ENCODE assay signal across 8 cellular contexts in the genomic region with DNA sequence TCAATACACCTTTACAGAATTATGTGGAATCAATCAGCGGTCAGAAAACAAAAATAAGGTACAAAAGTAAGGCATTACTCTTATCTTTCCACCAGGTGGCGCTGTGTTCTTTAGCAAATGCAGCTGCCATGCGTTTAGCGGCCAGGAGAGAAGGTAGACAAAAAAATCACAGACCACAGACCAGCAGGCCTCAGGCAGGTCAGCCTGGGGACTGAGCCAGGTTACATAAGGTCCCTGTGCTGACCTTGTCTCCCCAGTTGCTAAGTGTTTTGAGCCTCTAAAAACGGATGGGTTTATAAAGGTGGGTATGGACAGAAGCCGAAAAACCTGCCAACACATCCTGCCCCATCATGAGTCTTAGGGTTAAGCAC. TPM values are rescaled to one million over a fixed set of nuclear protein-coding genes. Genes with fewer than 3 reads are reported as not detected.
DNase-seq lines count a peak whose midpoint lies in the region; ATAC-seq, FAIRE-seq and TF ChIP-seq lines count a peak whose summit lies in the region.

No MANE protein-coding gene starts in this region.

- H3K4me1 ChIP-seq in breast epithelium (peaks cover 0 to 16% of the 10 kb centered on the region in 2 donors), spleen (peaks cover 7 to 77% (median 46%) of the 10 kb centered on the region in 6 donors)

- FAIRE-seq in TTC549 (lab: Jason Lieb, UNC) = peak; percentile 77
- peak; percentile 72 for FAIRE-seq in islet of Langerhans (lab: Jason Lieb, UNC)

- H3K36me3 ChIP-seq in breast epithelium = no peaks in the 10 kb centered on the region
- peaks cover 0 to 23% (median 0%) of the 10 kb centered on the region in 6 donors for H3K36me3 ChIP-seq in spleen

- ATAC-seq in GM21619 (IDR thresholded peaks at IDR 0.05; ENCODE audit: unreplicated experiment) = peak; percentile 27
- no peak for ATAC-seq in HG03097 (IDR thresholded peaks at IDR 0.05; ENCODE audit: low FRiP score, unreplicated experiment)

- H3K27me3 ChIP-seq in breast epithelium (no peaks in the 10 kb centered on the region), spleen (replicated peaks in 1 of 7) (peaks cover 0 to 14% (median 0%) of the 10 kb centered on the region in 7 donors)

- TF ChIP-seq CTCF in breast epithelium (IDR thresholded peaks at IDR 0.05) (peak; percentile 94 to 95 (median 95)), spleen (IDR thresholded peaks at IDR 0.05 in 8 of 11, conservative IDR thresholded peaks at IDR 0.05 in 3 of 11) (peak; percentile 61 to 94 (median 86))

- H3K27ac ChIP-seq in breast epithelium (peak overlapping the region; percentile 69 to 80), spleen (peak overlapping the region in 6 of 8 donors; percentile 39 to 81 (median 68))

- TF ChIP-seq POLR2A in breast epithelium (IDR thresholded peaks at IDR 0.05) = no peak
- no peak for TF ChIP-seq POLR2A in spleen (IDR thresholded peaks at IDR 0.05)

- peak overlapping the region in 1 of 3 donors; percentile 44 for H3K4me3 ChIP-seq in breast epithelium
- peak overlapping the region in 3 of 8 donors; percentile 53 to 79 (median 61) for H3K4me3 ChIP-seq in spleen

- intact Hi-C loops in breast epithelium (cut with DNase I; ENCODE audit: low total_unique reads) (loop anchor here (5.0 kb wide), 1 partner anchor 181 kb away; no protein-coding TSS in a partner anchor), spleen (cut with DNase I; ENCODE audit: low total_unique reads) (no loop called here)

- WGBS in spleen, 5 donors = 20 to 23% (median 22%) methylated on average over 6 of the region's 6 CpGs

- peak; percentile 71 for DNase-seq in AG20443 (ENCODE audit: low spot score)
- DNase-seq in NCI-H2171 (lab: John Stamatoyannopoulos, UW) = peak; percentile 84
- peak; percentile 51 to 58 for DNase-seq in breast epithelium (ENCODE audit: low spot score in 2 of 2)
- DNase-seq in spleen = no peak

- H3K9me3 ChIP-seq in breast epithelium = no peaks in the 10 kb centered on the region
- no peaks in the 10 kb centered on the region for H3K9me3 ChIP-seq in spleen

RNA-seq across cellular contexts. Expression of gene RGS16, which starts 2.8 kb away (rescaled TPM):
- total RNA-seq in breast epithelium (1 to 10 TPM; 1.3 to 6.3 (median 2.3) TPM), spleen (10 to 100 TPM in 3 of 7 donors, 1 to 10 TPM in 4; 2.6 to 24.2 (median 4.6) TPM)
- 1 to 10 TPM; 2.6 to 4.1 (median 3.0) TPM for polyA plus RNA-seq in spleen

RNA-seq across cellular contexts. Expression of gene RNASEL, which starts 12.3 kb away (rescaled TPM):
- total RNA-seq in breast epithelium (10 to 100 TPM; 10.7 to 14.8 (median 10.8) TPM), spleen (10 to 100 TPM; 12.7 to 18.1 (median 16.4) TPM)
- 1 to 10 TPM; 5.0 to 7.1 (median 5.5) TPM for polyA plus RNA-seq in spleen
